In the genomic region with DNA sequence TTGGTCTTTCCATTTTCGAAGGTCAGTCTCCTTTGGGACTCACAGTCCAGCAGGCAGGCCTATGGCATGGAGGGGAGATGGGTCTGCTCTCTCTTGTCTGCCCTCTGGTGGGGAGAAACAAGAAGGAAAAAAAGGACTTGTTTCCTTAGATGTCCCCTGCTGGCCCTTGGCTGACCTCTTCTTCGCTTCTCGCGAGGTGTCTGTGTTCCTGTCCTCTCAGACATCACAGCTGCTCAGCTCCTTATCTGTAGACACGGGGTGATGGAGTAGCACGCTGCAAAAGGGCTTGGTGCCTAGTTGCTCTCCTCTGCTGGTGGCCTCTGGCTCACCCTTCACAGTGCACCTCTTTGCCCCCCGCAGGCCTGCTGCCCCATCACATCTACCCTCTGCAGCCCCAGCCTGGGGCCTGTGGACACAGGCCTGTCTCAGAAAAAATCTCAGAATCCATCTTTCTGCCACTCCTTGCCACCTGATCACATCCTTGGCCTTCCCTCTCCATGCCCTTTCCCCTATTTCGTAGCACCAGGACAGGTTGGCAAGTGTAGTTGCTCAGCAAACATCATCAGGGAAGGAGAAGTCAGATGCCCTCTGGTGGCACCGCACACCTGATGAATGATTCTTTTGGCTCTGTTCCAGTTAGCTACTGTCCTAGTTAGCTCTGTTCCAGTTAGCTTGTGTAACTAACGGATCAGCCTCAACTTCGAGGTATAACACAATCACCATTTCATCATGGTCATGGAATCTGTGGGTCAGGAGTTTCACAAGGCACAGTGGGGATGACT, we compare ENCODE assay signal across 1 cellular context.
TF ChIP-seq lines count a peak whose summit lies in the region.

No MANE protein-coding gene starts in this region.

TF ChIP-seq in GM12878, 131 proteins besides CTCF, POLR2A, EP300 and RAD21 (continued from another document):
- TF ChIP-seq WRNIP1 (IDR thresholded peaks at IDR 0.05; ENCODE audit: borderline replicate concordance, low read depth, low read length) (0 out of 2 replicates have a peak, but pooled peaks have one; percentile 58), TCF7 (IDR thresholded peaks at IDR 0.05; ENCODE audit: borderline replicate concordance) (no peak), NR2F1 (conservative IDR thresholded peaks at IDR 0.05) (peak; percentile 41; the same call in 1 of the 2 replicates), KLF5 (IDR thresholded peaks at IDR 0.05; ENCODE audit: partially characterized antibody) (no peak)
- TF ChIP-seq, protein P1, sequence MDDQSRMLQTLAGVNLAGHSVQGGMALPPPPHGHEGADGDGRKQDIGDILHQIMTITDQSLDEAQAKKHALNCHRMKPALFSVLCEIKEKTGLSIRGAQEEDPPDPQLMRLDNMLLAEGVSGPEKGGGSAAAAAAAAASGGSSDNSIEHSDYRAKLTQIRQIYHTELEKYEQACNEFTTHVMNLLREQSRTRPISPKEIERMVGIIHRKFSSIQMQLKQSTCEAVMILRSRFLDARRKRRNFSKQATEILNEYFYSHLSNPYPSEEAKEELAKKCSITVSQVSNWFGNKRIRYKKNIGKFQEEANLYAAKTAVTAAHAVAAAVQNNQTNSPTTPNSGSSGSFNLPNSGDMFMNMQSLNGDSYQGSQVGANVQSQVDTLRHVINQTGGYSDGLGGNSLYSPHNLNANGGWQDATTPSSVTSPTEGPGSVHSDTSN (IDR thresholded peaks at IDR 0.05; ENCODE audit: insufficient replicate concordance, low read depth, low read length) = no peak
TF ChIP-seq in GM12878: peak in this region for 3.
